ENCODE assay signal across 13 cellular contexts in the genomic region with DNA sequence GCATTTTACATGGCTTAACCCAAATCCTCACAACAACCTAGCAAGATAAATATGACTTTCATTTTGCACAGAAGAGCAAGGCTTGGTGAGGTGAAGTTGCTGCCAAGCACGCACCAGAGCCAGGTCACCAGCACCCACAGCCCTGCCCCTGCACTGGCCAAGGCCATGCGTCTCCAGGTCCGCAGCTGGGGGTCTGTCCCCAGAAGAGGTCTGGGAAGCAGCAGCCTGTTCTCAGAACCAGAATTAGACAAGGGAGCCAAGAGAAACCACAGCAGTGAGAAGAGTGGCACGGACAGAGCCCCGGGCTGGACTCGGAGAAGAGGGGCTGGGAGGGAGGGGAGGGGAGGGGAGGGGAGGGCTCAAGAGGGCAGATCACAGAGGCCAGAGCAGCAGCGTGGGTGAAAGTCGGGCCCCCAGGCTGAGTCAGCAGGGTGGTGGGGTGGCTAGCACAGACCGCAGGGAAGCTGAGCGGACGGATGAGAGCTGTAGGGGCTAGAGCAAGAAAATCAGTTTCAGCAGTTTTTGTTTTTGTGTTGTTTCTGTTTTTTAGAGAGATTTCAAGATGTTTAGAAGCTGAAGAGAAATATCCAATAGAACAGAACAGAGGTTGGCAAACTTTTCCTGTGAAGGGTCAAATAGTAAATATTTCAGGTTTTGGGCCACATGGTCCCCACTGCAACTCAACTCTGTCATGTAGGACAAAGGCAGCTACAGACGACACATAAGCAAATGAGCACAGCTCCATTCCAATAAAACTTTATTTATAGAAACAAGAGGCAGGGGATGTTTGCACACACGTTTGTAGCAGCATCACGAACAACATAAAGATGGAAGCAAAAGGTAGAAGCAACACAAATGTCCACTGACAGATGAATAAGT. TPM values are rescaled to one million over a fixed set of nuclear protein-coding genes. Genes with fewer than 3 reads are reported as not detected.
DNase-seq lines count a peak whose midpoint lies in the region; ATAC-seq and TF ChIP-seq lines count a peak whose summit lies in the region.
"Had no signal": no experiment of that assay in that cellular context is flagged by ENCODE, and none has a peak within 500 bp of the region (broad histone marks: within the 10 kb centered on the region; RNA-seq: fewer than 3 reads in every experiment).

No MANE protein-coding gene starts in this region.

- POLR2A ChIA-PET in PC-3 (lab: Charles Lee; ENCODE audit: unreplicated experiment): no interaction called here

- TF ChIP-seq CTCF in esophagus squamous epithelium (IDR thresholded peaks at IDR 0.05): no peak
- TF ChIP-seq CTCF in PC-3 (conservative IDR thresholded peaks at IDR 0.05; ENCODE audit: low read depth, low read length): no peak

- no peaks in the 10 kb centered on the region for H4K20me1 ChIP-seq in PC-3 (ENCODE audit: low read length)

- DNase-seq in activated naive CD4-positive, alpha-beta T cell treated with anti-CD3 and anti-CD28 coated beads for 36 hours: no peak
- DNase-seq in activated naive CD4-positive, alpha-beta T cell treated with anti-CD3 and anti-CD28 coated beads, Interleukin-2, amount 50 U/mL, for 16 hours: no peak
- DNase-seq in activated CD8-positive, alpha-beta memory T cell treated with anti-CD3 and anti-CD28 coated beads, Interleukin-2, amount 10 ng/mL, durations not matched to agents 7 days and 5 days: peak; percentile 76
- DNase-seq in esophagus squamous epithelium (lab: John Stamatoyannopoulos, UW) (no peak), NCI-H345 (lab: John Stamatoyannopoulos, UW) (no peak), NCI-H526 treated with DMSO at 0.1 percent for 48 hours (lab: John Stamatoyannopoulos, UW) (no peak), PC-3 (no peak)
- DNase-seq: activated CD4-positive, alpha-beta T cell treated with anti-CD3 and anti-CD28 coated beads, Interleukin-2, amount 50 U/mL, for 4 hours; Kasumi-1; NCI-H510A treated with DMSO at 0.1 percent for 48 hours; upper lobe of right lung had no signal

- peaks cover 0 to 23% (median 0%) of the 10 kb centered on the region in 3 donors for H3K36me3 ChIP-seq in esophagus squamous epithelium
- no peaks in the 10 kb centered on the region for H3K36me3 ChIP-seq in PC-3 (ENCODE audit: low read depth, low read length)
- H3K36me3 ChIP-seq: upper lobe of right lung had no signal

- H3K4me2 ChIP-seq in PC-3 (ENCODE audit: low read length): no peak overlapping the region

- peak overlapping the region; percentile 92 for H3K27ac Mint-ChIP-seq in activated naive CD4-positive, alpha-beta T cell treated with anti-CD3 and anti-CD28 coated beads for 36 hours
- peak overlapping the region; percentile 90 for H3K27ac Mint-ChIP-seq in activated CD8-positive, alpha-beta memory T cell treated with anti-CD3 and anti-CD28 coated beads, Interleukin-2, amount 10 ng/mL, durations not matched to agents 7 days and 5 days
- peak overlapping the region; percentile 91 for H3K27ac Mint-ChIP-seq in stimulated activated memory B cell treated with anti-CD40 and anti-IgM and Interleukin-4, amounts not matched to agents 10 μg/mL and 1 μg/mL and 100 μg/mL, for 72 hours
- H3K27ac Mint-ChIP-seq: dendritic cell treated with granulocyte-macrophage colony-stimulating factor and Interleukin-4, amounts not matched to agents 40 ng/mL and 50 ng/mL, for 4 days had no signal

- no peaks in the 10 kb centered on the region for H3K9me2 ChIP-seq in PC-3 (replicated peaks; ENCODE audit: low read length)

- intact Hi-C loops in activated naive CD4-positive, alpha-beta T cell treated with anti-CD3 and anti-CD28 coated beads for 36 hours (cut with micrococcal nuclease): no loop called here
- intact Hi-C loops in esophagus squamous epithelium (cut with DNase I) (no loop called here), PC-3 (cut with micrococcal nuclease) (no loop called here)

- CTCF ChIA-PET in activated naive CD4-positive, alpha-beta T cell treated with anti-CD3 and anti-CD28 coated beads for 36 hours (lab: Charles Lee): no interaction called here
- CTCF ChIA-PET in activated CD8-positive, alpha-beta memory T cell treated with anti-CD3 and anti-CD28 coated beads, Interleukin-2, amount 10 ng/mL, durations not matched to agents 7 days and 5 days (lab: Charles Lee): interaction anchor here (0.7 to 1.2 kb wide), 4 partner anchors 15 to 41 kb away, joined by 3 read pairs; partner anchors contain the start of gene PPP1R7
- CTCF ChIA-PET in PC-3 (lab: Charles Lee): no interaction called here

- H3K4me1 ChIP-seq in esophagus squamous epithelium (no peaks in the 10 kb centered on the region), PC-3 (ENCODE audit: insufficient read depth, low read length) (no peaks in the 10 kb centered on the region)
- H3K4me1 ChIP-seq: upper lobe of right lung had no signal

- H3K4me3 Mint-ChIP-seq in activated naive CD4-positive, alpha-beta T cell treated with anti-CD3 and anti-CD28 coated beads for 36 hours: peak overlapping the region; percentile 70
- H3K4me3 Mint-ChIP-seq in activated CD8-positive, alpha-beta memory T cell treated with anti-CD3 and anti-CD28 coated beads, Interleukin-2, amount 10 ng/mL, durations not matched to agents 7 days and 5 days: peak overlapping the region; percentile 67
- peak overlapping the region; percentile 71 for H3K4me3 Mint-ChIP-seq in stimulated activated memory B cell treated with anti-CD40 and anti-IgM and Interleukin-4, amounts not matched to agents 10 μg/mL and 1 μg/mL and 100 μg/mL, for 72 hours
- H3K4me3 Mint-ChIP-seq: dendritic cell treated with granulocyte-macrophage colony-stimulating factor and Interleukin-4, amounts not matched to agents 40 ng/mL and 50 ng/mL, for 4 days had no signal

- no peaks in the 10 kb centered on the region for H3K79me2 ChIP-seq in PC-3 (ENCODE audit: low read length)

- H3K9me3 Mint-ChIP-seq in activated naive CD4-positive, alpha-beta T cell treated with anti-CD3 and anti-CD28 coated beads for 36 hours: no peaks in the 10 kb centered on the region
- H3K9me3 Mint-ChIP-seq in activated CD8-positive, alpha-beta memory T cell treated with anti-CD3 and anti-CD28 coated beads, Interleukin-2, amount 10 ng/mL, durations not matched to agents 7 days and 5 days (ENCODE audit: low read depth): no peaks in the 10 kb centered on the region
- H3K9me3 Mint-ChIP-seq in stimulated activated memory B cell treated with anti-CD40 and anti-IgM and Interleukin-4, amounts not matched to agents 10 μg/mL and 1 μg/mL and 100 μg/mL, for 72 hours: peaks cover 2% of the 10 kb centered on the region
- H3K9me3 Mint-ChIP-seq: dendritic cell treated with granulocyte-macrophage colony-stimulating factor and Interleukin-4, amounts not matched to agents 40 ng/mL and 50 ng/mL, for 4 days had no signal

- H3K27me3 ChIP-seq in esophagus squamous epithelium (no peaks in the 10 kb centered on the region), PC-3 (ENCODE audit: low read length) (no peaks in the 10 kb centered on the region)
- H3K27me3 ChIP-seq: upper lobe of right lung had no signal

- 76 to 83% methylated on average over 11 of the region's 14 CpGs for WGBS in esophagus squamous epithelium, 2 donors

- no peaks in the 10 kb centered on the region for H3F3A ChIP-seq in PC-3 (ENCODE audit: low read length, unreplicated experiment)

- H3K36me3 Mint-ChIP-seq in activated naive CD4-positive, alpha-beta T cell treated with anti-CD3 and anti-CD28 coated beads for 36 hours (ENCODE audit: low read depth): peaks cover 44% of the 10 kb centered on the region
- H3K36me3 Mint-ChIP-seq in activated CD8-positive, alpha-beta memory T cell treated with anti-CD3 and anti-CD28 coated beads, Interleukin-2, amount 10 ng/mL, durations not matched to agents 7 days and 5 days: peaks cover 14% of the 10 kb centered on the region
- peaks cover 56% of the 10 kb centered on the region for H3K36me3 Mint-ChIP-seq in stimulated activated memory B cell treated with anti-CD40 and anti-IgM and Interleukin-4, amounts not matched to agents 10 μg/mL and 1 μg/mL and 100 μg/mL, for 72 hours

- peak; percentile 63 for ATAC-seq in activated CD8-positive, alpha-beta memory T cell treated with anti-CD3 and anti-CD28 coated beads, Interleukin-2, amount 10 ng/mL, durations not matched to agents 7 days and 5 days
- ATAC-seq in stimulated activated memory B cell treated with anti-CD40 and anti-IgM and Interleukin-4, amounts not matched to agents 10 μg/mL and 1 μg/mL and 100 μg/mL, for 72 hours: no peak
- no peak for ATAC-seq in PC-3

- no peak overlapping the region for H2AFZ ChIP-seq in PC-3 (ENCODE audit: low read length)

- TF ChIP-seq POLR2A in esophagus squamous epithelium (IDR thresholded peaks at IDR 0.05): no peak

- peaks cover 54% of the 10 kb centered on the region for H3K4me1 Mint-ChIP-seq in activated naive CD4-positive, alpha-beta T cell treated with anti-CD3 and anti-CD28 coated beads for 36 hours (ENCODE audit: low read depth)
- H3K4me1 Mint-ChIP-seq in activated CD8-positive, alpha-beta memory T cell treated with anti-CD3 and anti-CD28 coated beads, Interleukin-2, amount 10 ng/mL, durations not matched to agents 7 days and 5 days: peaks cover 52% of the 10 kb centered on the region
- H3K4me1 Mint-ChIP-seq in stimulated activated memory B cell treated with anti-CD40 and anti-IgM and Interleukin-4, amounts not matched to agents 10 μg/mL and 1 μg/mL and 100 μg/mL, for 72 hours: peaks cover 55% of the 10 kb centered on the region

- H3K4me3 ChIP-seq in esophagus squamous epithelium: peak overlapping the region in 1 of 4 donors; percentile 26
- no peak overlapping the region for H3K4me3 ChIP-seq in PC-3 (ENCODE audit: low read length)
- H3K4me3 ChIP-seq: upper lobe of right lung had no signal

- H3K27ac ChIP-seq in esophagus squamous epithelium (peak overlapping the region in 3 of 4 donors; percentile 25 to 59 (median 52)), PC-3 (ENCODE audit: low read length) (no peak overlapping the region)
- H3K27ac ChIP-seq: upper lobe of right lung had no signal

- no TSS peak for BruUV-seq in PC-3 (replicated peaks; lab: Mats Ljungman, UMichigan)

- no peaks in the 10 kb centered on the region for H3K9me3 ChIP-seq in esophagus squamous epithelium
- no peaks in the 10 kb centered on the region for H3K9me3 ChIP-seq in PC-3 (ENCODE audit: low read length)
- H3K9me3 ChIP-seq: upper lobe of right lung had no signal

- no peaks in the 10 kb centered on the region for H3K27me3 Mint-ChIP-seq in activated naive CD4-positive, alpha-beta T cell treated with anti-CD3 and anti-CD28 coated beads for 36 hours (ENCODE audit: low read depth)
- H3K27me3 Mint-ChIP-seq in activated CD8-positive, alpha-beta memory T cell treated with anti-CD3 and anti-CD28 coated beads, Interleukin-2, amount 10 ng/mL, durations not matched to agents 7 days and 5 days: no peaks in the 10 kb centered on the region
- no peaks in the 10 kb centered on the region for H3K27me3 Mint-ChIP-seq in stimulated activated memory B cell treated with anti-CD40 and anti-IgM and Interleukin-4, amounts not matched to agents 10 μg/mL and 1 μg/mL and 100 μg/mL, for 72 hours
- H3K27me3 Mint-ChIP-seq: dendritic cell treated with granulocyte-macrophage colony-stimulating factor and Interleukin-4, amounts not matched to agents 40 ng/mL and 50 ng/mL, for 4 days had no signal

- H3K9ac ChIP-seq in PC-3 (ENCODE audit: low read length): no peak overlapping the region

RNA-seq across cellular contexts. Expression of gene MTERF4, which starts 7.4 kb away (rescaled TPM):
- 10 to 100 TPM; 35.0 to 38.6 TPM for total RNA-seq in activated naive CD4-positive, alpha-beta T cell treated with anti-CD3 and anti-CD28 coated beads for 36 hours
- 10 to 100 TPM; 31.5 to 33.0 TPM for total RNA-seq in activated CD8-positive, alpha-beta memory T cell treated with anti-CD3 and anti-CD28 coated beads, Interleukin-2, amount 10 ng/mL, durations not matched to agents 7 days and 5 days
- 10 to 100 TPM; 27.7 to 37.0 (median 35.4) TPM for total RNA-seq in esophagus squamous epithelium
- 13.6 and 15.4 TPM in 2 replicates for total RNA-seq in PC-3 (2014; rRNA removed)

RNA-seq across cellular contexts. Expression of gene PASK, which starts 39.8 kb away (rescaled TPM):
- 10 to 100 TPM; 71.5 to 72.0 TPM for total RNA-seq in activated naive CD4-positive, alpha-beta T cell treated with anti-CD3 and anti-CD28 coated beads for 36 hours
- 10 to 100 TPM; 65.1 to 71.9 TPM for total RNA-seq in activated CD8-positive, alpha-beta memory T cell treated with anti-CD3 and anti-CD28 coated beads, Interleukin-2, amount 10 ng/mL, durations not matched to agents 7 days and 5 days
- 1 to 10 TPM; 3.4 to 8.9 (median 5.6) TPM for total RNA-seq in esophagus squamous epithelium
- 3.1 and 4.1 TPM in 2 replicates for total RNA-seq in PC-3 (2014; rRNA removed)

RNA-seq across cellular contexts. Expression of gene PPP1R7, which starts 40.8 kb away (rescaled TPM):
- 10 to 100 TPM; 91.2 to 93.8 TPM for total RNA-seq in activated naive CD4-positive, alpha-beta T cell treated with anti-CD3 and anti-CD28 coated beads for 36 hours
- total RNA-seq in activated CD8-positive, alpha-beta memory T cell treated with anti-CD3 and anti-CD28 coated beads, Interleukin-2, amount 10 ng/mL, durations not matched to agents 7 days and 5 days: 10 to 100 TPM; 86.4 to 99.5 TPM
- 100 to 1,000 TPM in 1 of 4 donors, 10 to 100 TPM in 3; 53.5 to 108 (median 63.3) TPM for total RNA-seq in esophagus squamous epithelium
- total RNA-seq in PC-3 (2014; rRNA removed): 16.6 and 21.4 TPM in 2 replicates

Comparison
In these comparisons a context has a peak if more than half of its experiments do, and no peak if none do; other contexts are left out.
1. RNA of gene PASK, which starts 39.8 kb away (total RNA-seq): 71.5 to 72.0 TPM in activated naive CD4-positive, alpha-beta T cell treated with anti-CD3 and anti-CD28 coated beads for 36 hours and 65.1 to 71.9 TPM in activated CD8-positive, alpha-beta memory T cell treated with anti-CD3 and anti-CD28 coated beads, Interleukin-2, amount 10 ng/mL, durations not matched to agents 7 days and 5 days; 3.4 to 8.9 TPM in esophagus squamous epithelium and 3.1 to 4.1 TPM in PC-3; every median in the first group is over 4 times any median in the second.
2. Peak in every context shown above with its lines, with median percentiles within 50 percentile points of each other: H3K27ac Mint-ChIP-seq and H3K4me3 Mint-ChIP-seq.